Comparison of ENCODE assay signal across 10 cellular contexts in the genomic region with DNA sequence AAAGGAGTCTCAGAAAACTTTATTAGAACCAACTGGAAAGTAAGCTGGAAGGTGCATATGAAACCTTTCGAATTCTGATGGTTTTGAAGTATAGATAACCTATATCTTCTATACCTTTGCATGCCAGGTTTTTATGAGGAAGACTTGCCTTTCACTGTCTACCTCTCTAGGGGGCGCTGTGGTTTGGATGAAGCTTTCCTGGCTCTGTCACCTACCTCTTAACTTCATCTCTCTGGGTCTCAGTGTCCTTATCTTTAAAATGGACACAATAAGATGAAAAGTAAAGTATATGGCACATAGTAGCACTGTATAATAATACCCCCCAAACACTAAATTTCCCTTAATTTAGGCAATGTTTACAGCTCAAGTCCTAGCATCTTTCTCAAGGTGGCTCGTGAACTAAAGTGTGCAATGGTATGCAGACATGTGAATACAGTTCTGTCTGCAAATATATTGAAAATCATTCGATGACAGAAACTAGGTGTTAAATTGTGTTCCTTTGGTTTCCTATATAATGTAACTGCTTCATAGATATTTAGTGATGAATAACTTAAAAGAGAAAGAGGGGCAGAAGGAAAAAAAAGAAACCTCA.
A peak's percentile ranks its signal among the peaks of the same experiment; 100 is the strongest.
DNase-seq lines count a peak whose midpoint lies in the region; ATAC-seq, FAIRE-seq and TF ChIP-seq lines count a peak whose summit lies in the region.
"Had no signal": no experiment of that assay in that cellular context is flagged by ENCODE, and none has a peak within 500 bp of the region (broad histone marks: within the 10 kb centered on the region; RNA-seq: fewer than 3 reads in every experiment).

No MANE protein-coding gene starts in this region.

- TF ChIP-seq CTCF in AG09309 (IDR thresholded peaks at IDR 0.05; ENCODE audit: control insufficient read depth, insufficient read depth, low read depth, low read length, missing control alignments) = peak; percentile 36
- peak; percentile 69 for TF ChIP-seq CTCF in GM12864 (IDR thresholded peaks at IDR 0.05; ENCODE audit: low read depth, low read length, missing control alignments)

- H3K4me3 ChIP-seq in AG09309 (ENCODE audit: control insufficient read depth, low read depth, low read length) = no peak overlapping the region
- no peak overlapping the region for H3K4me3 ChIP-seq in GM12864 (ENCODE audit: low read depth, low read length)
- no peak overlapping the region for H3K4me3 ChIP-seq in iPS DF 6.9 (ENCODE audit: low read length)
- H3K4me3 ChIP-seq: SJCRH30 had no signal

- H3K36me3 ChIP-seq in iPS DF 6.9 (ENCODE audit: control insufficient read depth, insufficient read depth, low read length) = no peaks in the 10 kb centered on the region
- H3K36me3 ChIP-seq: SJCRH30 had no signal

- no peak for DNase-seq in AG09309 (ENCODE audit: low read depth)
- no peak for DNase-seq in GM12864 (ENCODE audit: low read depth)
- DNase-seq in RPMI8226 = peak; percentile 34
- DNase-seq in iPS DF 6.9 (ENCODE audit: low read depth, low spot score) = peak; percentile 29
- DNase-seq in superior temporal gyrus (ENCODE audit: extremely low spot score) = no peak
- DNase-seq in frontal cortex (ENCODE audit: low spot score in 2 of 2) = no peak
- no peak for DNase-seq in COLO829 (ENCODE audit: low spot score)
- DNase-seq: activated naive CD8-positive, alpha-beta T cell treated with anti-CD3 and anti-CD28 coated beads, Interleukin-2, amount 10 ng/mL, durations not matched to agents 7 days and 5 days had no signal

- H3K9me3 ChIP-seq in iPS DF 6.9 (ENCODE audit: control insufficient read depth, insufficient read depth, low read length) = no peaks in the 10 kb centered on the region
- H3K9me3 ChIP-seq: SJCRH30 had no signal

- H3K27me3 ChIP-seq in iPS DF 6.9 (ENCODE audit: control insufficient read depth, insufficient read depth, low read length) = no peaks in the 10 kb centered on the region

- ATAC-seq in GM18873 (IDR thresholded peaks at IDR 0.05; ENCODE audit: low FRiP score, unreplicated experiment) = no peak

- no CpG with 5 or more reads among the region's 4 CpGs for WGBS in iPS DF 6.9 (ENCODE audit: insufficient coverage, insufficient read length)

- H3K4me1 ChIP-seq in iPS DF 6.9 (ENCODE audit: control insufficient read depth, insufficient read depth, low read length) = peaks cover 2% of the 10 kb centered on the region; the same call in 1 of the 2 replicates
- H3K4me1 ChIP-seq: SJCRH30 had no signal

- no peak for FAIRE-seq in frontal cortex (lab: Jason Lieb, UNC)

- H3K27ac ChIP-seq in iPS DF 6.9 (ENCODE audit: low read length) = no peak overlapping the region
- H3K27ac ChIP-seq: SJCRH30 had no signal

Comparison
In these comparisons a context has a peak if more than half of its experiments do, and no peak if none do; other contexts are left out.
1. DNase-seq: peak in RPMI8226 (single experiment) and iPS DF 6.9 (single experiment); none in AG09309 (single experiment), GM12864 (single experiment), superior temporal gyrus (single experiment), frontal cortex (0 of 2) and COLO829 (single experiment).